In the genomic region with DNA sequence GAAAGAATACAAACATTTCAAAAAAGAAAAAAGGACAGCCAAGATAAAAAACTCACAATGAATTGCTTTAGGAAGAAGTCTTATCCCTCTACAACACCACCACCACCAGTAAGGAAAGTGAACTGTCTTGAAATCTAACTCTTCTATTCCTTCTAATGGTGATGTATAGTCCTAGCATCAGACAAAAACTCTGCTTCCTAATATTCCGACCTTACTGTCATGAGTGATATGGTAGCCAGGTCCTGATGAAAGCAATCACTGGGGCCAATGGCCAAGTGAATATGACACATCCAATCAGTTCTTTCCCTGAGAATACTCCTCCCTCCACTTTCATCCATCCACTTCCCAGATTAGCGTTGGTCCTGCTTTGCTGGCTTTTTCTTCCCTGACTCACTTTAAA, we compare ENCODE assay signal across 9 cellular contexts. TPM values are rescaled to one million over a fixed set of nuclear protein-coding genes. Genes with fewer than 3 reads are reported as not detected.
DNase-seq lines count a peak whose midpoint lies in the region; ATAC-seq and TF ChIP-seq lines count a peak whose summit lies in the region.
"Had no signal": no experiment of that assay in that cellular context is flagged by ENCODE, and none has a peak within 500 bp of the region (broad histone marks: within the 10 kb centered on the region; RNA-seq: fewer than 3 reads in every experiment).

No MANE protein-coding gene starts in this region.

- BruUV-seq in OCI-LY7 (replicated peaks; lab: Mats Ljungman, UMichigan) = no TSS peak

- H3K36me3 ChIP-seq in OCI-LY7 (ENCODE audit: insufficient read depth, low read length) (peaks cover 60% of the 10 kb centered on the region), mesodermal cell (ENCODE audit: control insufficient read depth, insufficient read depth, low read length) (peaks cover 29% of the 10 kb centered on the region), tibial nerve (peaks cover 0 to 35% (median 0%) of the 10 kb centered on the region in 3 donors), upper lobe of right lung (peaks cover 10% of the 10 kb centered on the region)

- ATAC-seq in GM21619 (IDR thresholded peaks at IDR 0.05; ENCODE audit: unreplicated experiment) = no peak
- no peak for ATAC-seq in upper lobe of right lung
- ATAC-seq: activated CD8-positive, alpha-beta memory T cell treated with anti-CD3 and anti-CD28 coated beads, Interleukin-2, amount 10 ng/mL, durations not matched to agents 7 days and 5 days had no signal

- CTCF ChIA-PET in OCI-LY7 (lab: Charles Lee; ENCODE audit: unreplicated experiment) = no interaction called here

- no peaks in the 10 kb centered on the region for H4K20me1 ChIP-seq in OCI-LY7 (ENCODE audit: insufficient read depth, low read length)

- WGBS in mesodermal cell (ENCODE audit: insufficient coverage in 2 of 2), 2 experiments = 81 to 94% methylated on average over 2 of the region's 2 CpGs
- 90 to 96% methylated on average over 2 of the region's 2 CpGs for WGBS in tibial nerve, 2 donors

- TF ChIP-seq POLR2A in tibial nerve (IDR thresholded peaks at IDR 0.05) = no peak

- H3K79me2 ChIP-seq in OCI-LY7 (ENCODE audit: insufficient read depth, low read depth, low read length) = no peaks in the 10 kb centered on the region

- POLR2A ChIA-PET in OCI-LY7 (lab: Charles Lee) = interaction anchor here (1.2 kb wide), 1 partner anchor 29 kb away, joined by 4 read pairs; no protein-coding TSS in a partner anchor

- intact Hi-C loops in OCI-LY7 (cut with micrococcal nuclease; ENCODE audit: unreplicated experiment) = loop anchor here (2.0 kb wide), 3 partner anchors 84 to 248 kb away; no protein-coding TSS in a partner anchor
- intact Hi-C loops in upper lobe of right lung (cut with DNase I) = no loop called here

- no peak overlapping the region for H2AFZ ChIP-seq in OCI-LY7 (ENCODE audit: low read length)

- DNase-seq in OCI-LY7 (ENCODE audit: low spot score) = peak; percentile 23
- DNase-seq in choroid plexus epithelial cell (ENCODE audit: low read depth) = peak; percentile 65
- no peak for DNase-seq in tibial nerve (ENCODE audit: low spot score in 2 of 2)
- DNase-seq in upper lobe of right lung = no peak
- DNase-seq in NCI-H226 = no peak
- DNase-seq: activated CD8-positive, alpha-beta memory T cell treated with anti-CD3 and anti-CD28 coated beads, Interleukin-2, amount 10 ng/mL, durations not matched to agents 7 days and 5 days; T1000 had no signal

- H3K4me3 ChIP-seq in OCI-LY7 (ENCODE audit: low read depth, low read length, poor library complexity, severe bottlenecking) = no peak overlapping the region
- H3K4me3 ChIP-seq in choroid plexus epithelial cell (ENCODE audit: low read depth, low read length) = no peak overlapping the region
- no peak overlapping the region for H3K4me3 ChIP-seq in mesodermal cell (ENCODE audit: extremely low read depth, insufficient read depth, low read length, poor library complexity, severe bottlenecking)
- no peak overlapping the region for H3K4me3 ChIP-seq in tibial nerve
- no peak overlapping the region for H3K4me3 ChIP-seq in upper lobe of right lung

- H3K9me3 ChIP-seq in OCI-LY7 (ENCODE audit: low read length) (peaks cover 5% of the 10 kb centered on the region; the same call in 1 of the 2 replicates), mesodermal cell (ENCODE audit: control insufficient read depth, low read length) (peaks cover 17% of the 10 kb centered on the region), tibial nerve (no peaks in the 10 kb centered on the region), upper lobe of right lung (no peaks in the 10 kb centered on the region)

- peak overlapping the region; percentile 45; the same call in 1 of the 2 replicates for H3K4me2 ChIP-seq in OCI-LY7 (ENCODE audit: low read length)

- peaks cover 11% of the 10 kb centered on the region for H3K4me1 ChIP-seq in OCI-LY7 (ENCODE audit: insufficient read depth, low read length, poor library complexity, severe bottlenecking)
- no peaks in the 10 kb centered on the region for H3K4me1 ChIP-seq in mesodermal cell (ENCODE audit: control insufficient read depth, insufficient read depth, low read length, poor library complexity, severe bottlenecking)
- H3K4me1 ChIP-seq in tibial nerve = peaks cover 0 to 28% (median 5%) of the 10 kb centered on the region in 4 donors
- peaks cover 3% of the 10 kb centered on the region for H3K4me1 ChIP-seq in upper lobe of right lung

- H3K9me2 ChIP-seq in OCI-LY7 (ENCODE audit: insufficient read depth, low read length) = no peaks in the 10 kb centered on the region

- no peaks in the 10 kb centered on the region for H3K27me3 ChIP-seq in tibial nerve
- H3K27me3 ChIP-seq in upper lobe of right lung = no peaks in the 10 kb centered on the region

- TF ChIP-seq EP300 in tibial nerve (IDR thresholded peaks at IDR 0.05) = no peak

- TF ChIP-seq CTCF in OCI-LY7 (conservative IDR thresholded peaks at IDR 0.05; ENCODE audit: low read length) = no peak
- peak; percentile 32 for TF ChIP-seq CTCF in choroid plexus epithelial cell (conservative IDR thresholded peaks at IDR 0.05; ENCODE audit: low read depth, low read length)
- TF ChIP-seq CTCF in tibial nerve (IDR thresholded peaks at IDR 0.05) = peak in 1 of 5 experiments; percentile 26
- no peak for TF ChIP-seq CTCF in upper lobe of right lung (IDR thresholded peaks at IDR 0.05)

- H3K27ac ChIP-seq in OCI-LY7 (ENCODE audit: low read depth, low read length, poor library complexity, severe bottlenecking) (no peak overlapping the region), mesodermal cell (ENCODE audit: low read depth, low read length, severe bottlenecking) (peak overlapping the region; percentile 90), tibial nerve (peak overlapping the region; percentile 37 to 77 (median 58)), upper lobe of right lung (no peak overlapping the region)

RNA-seq across cellular contexts. Expression of a gene that starts 14.8 kb away (rescaled TPM):
- 12.7 and 27.4 TPM in 2 replicates for total RNA-seq in OCI-LY7 (2014; rRNA removed; shearing (Covaris generic))
- total RNA-seq in OCI-LY7 (2022) (23.1 and 26.8 TPM in 2 replicates), tibial nerve (10 to 100 TPM; 27.8 to 42.0 (median 32.1) TPM), upper lobe of right lung (17.7 TPM)
- polyA plus RNA-seq in mesodermal cell (2013, experiment 1 of 2) = 7.6 TPM
- polyA plus RNA-seq in mesodermal cell (2013, experiment 2 of 2) = 10.3 TPM

Comparison
In these comparisons a context has a peak if more than half of its experiments do, and no peak if none do; other contexts are left out.
1. DNase-seq: peak in OCI-LY7 (single experiment) and choroid plexus epithelial cell (single experiment); none in tibial nerve (0 of 2), upper lobe of right lung (single experiment) and NCI-H226 (single experiment).
2. H3K27ac ChIP-seq: peak in mesodermal cell (single experiment) and tibial nerve (4 of 4); none in OCI-LY7 (single experiment) and upper lobe of right lung (single experiment).